In the genomic region with DNA sequence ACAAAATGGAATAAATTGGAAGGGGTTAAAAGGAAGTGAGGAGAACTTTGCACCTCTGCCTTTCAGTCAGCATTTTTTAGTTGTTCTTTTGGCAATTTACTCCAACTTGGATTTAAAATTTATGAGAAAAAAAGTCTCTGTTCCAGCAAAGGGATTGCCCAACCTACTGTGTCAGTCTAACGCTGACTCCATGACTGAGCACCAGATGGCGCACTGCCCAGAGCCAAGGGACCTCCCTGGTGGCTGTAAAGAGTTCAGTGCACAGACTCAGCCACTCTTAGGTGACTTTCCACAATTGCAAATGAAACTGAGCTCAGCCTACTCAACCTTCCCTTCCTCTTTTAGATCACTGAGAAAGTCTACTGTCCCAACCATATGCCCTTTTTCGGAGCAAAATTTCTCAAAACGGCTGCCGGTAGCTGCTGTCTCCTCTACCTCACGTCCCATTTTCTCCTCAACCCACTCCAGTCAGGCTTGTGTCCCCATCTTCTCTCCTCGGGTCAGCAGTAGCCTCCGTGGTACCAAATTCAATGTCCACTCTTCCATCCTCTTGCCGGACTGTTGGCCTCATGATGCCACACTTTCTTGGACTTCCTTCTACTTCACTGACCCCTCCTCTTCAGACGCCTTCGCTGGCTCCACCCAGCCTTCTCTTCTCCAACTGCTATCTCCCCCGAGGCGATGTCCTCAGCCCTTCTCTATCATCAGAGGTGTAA, we compare ENCODE assay signal across 9 cellular contexts. TPM values are rescaled to one million over a fixed set of nuclear protein-coding genes. Genes with fewer than 3 reads are reported as not detected.
DNase-seq lines count a peak whose midpoint lies in the region; ATAC-seq and TF ChIP-seq lines count a peak whose summit lies in the region.
"Had no signal": no experiment of that assay in that cellular context is flagged by ENCODE, and none has a peak within 500 bp of the region (broad histone marks: within the 10 kb centered on the region; RNA-seq: fewer than 3 reads in every experiment).

No MANE protein-coding gene starts in this region.

- intact Hi-C loops in CD8-positive, alpha-beta T cell (cut with DNase I, micrococcal nuclease) = loop anchor here in 1 of 2 experiments (1.0 kb wide), 1 partner anchor 760 kb away; no protein-coding TSS in a partner anchor
- intact Hi-C loops in mucosa of descending colon (cut with DNase I, micrococcal nuclease) = no loop called here

- TF ChIP-seq CTCF in CD8-positive, alpha-beta T cell (IDR thresholded peaks at IDR 0.05) = peak; percentile 55
- TF ChIP-seq CTCF in mucosa of descending colon (IDR thresholded peaks at IDR 0.05) = peak; percentile 52

- peak; percentile 65 for ATAC-seq in CD8-positive, alpha-beta T cell
- ATAC-seq in GM19324 (IDR thresholded peaks at IDR 0.05; ENCODE audit: low FRiP score, unreplicated experiment) (peak; percentile 94), HG03342 (IDR thresholded peaks at IDR 0.05; ENCODE audit: unreplicated experiment) (peak; percentile 97), mucosa of descending colon (peak; percentile 86)
- peak; percentile 95 for ATAC-seq in stimulated activated memory B cell treated with anti-CD40 and anti-IgM and Interleukin-4, amounts not matched to agents 10 μg/mL and 1 μg/mL and 100 μg/mL, for 72 hours

- H3K36me3 Mint-ChIP-seq in CD8-positive, alpha-beta T cell = no peaks in the 10 kb centered on the region
- H3K36me3 Mint-ChIP-seq in stimulated activated memory B cell treated with anti-CD40 and anti-IgM and Interleukin-4, amounts not matched to agents 10 μg/mL and 1 μg/mL and 100 μg/mL, for 72 hours = no peaks in the 10 kb centered on the region

- H3K4me3 ChIP-seq in CD8-positive, alpha-beta T cell (ENCODE audit: low read depth, low read length) = no peak overlapping the region
- H3K4me3 ChIP-seq in effector memory CD4-positive, alpha-beta T cell (ENCODE audit: insufficient read depth, low read depth, low read length, poor library complexity, severe bottlenecking) = no peak overlapping the region
- no peak overlapping the region for H3K4me3 ChIP-seq in mucosa of descending colon

- no peaks in the 10 kb centered on the region for H3K4me1 ChIP-seq in CD8-positive, alpha-beta T cell (ENCODE audit: insufficient read depth, low read length)
- H3K4me1 ChIP-seq in effector memory CD4-positive, alpha-beta T cell (ENCODE audit: control insufficient read depth, insufficient read depth, low read length, poor library complexity, severe bottlenecking) = no peaks in the 10 kb centered on the region
- H3K4me1 ChIP-seq in mucosa of descending colon (ENCODE audit: low read depth) = peaks cover 14% of the 10 kb centered on the region

- H3K9me3 ChIP-seq in CD8-positive, alpha-beta T cell (ENCODE audit: low read length) = no peaks in the 10 kb centered on the region
- H3K9me3 ChIP-seq in effector memory CD4-positive, alpha-beta T cell (ENCODE audit: control insufficient read depth, low read length) = no peaks in the 10 kb centered on the region
- H3K9me3 ChIP-seq in mucosa of descending colon = no peaks in the 10 kb centered on the region

- no peaks in the 10 kb centered on the region for H3K9me3 Mint-ChIP-seq in CD8-positive, alpha-beta T cell
- H3K9me3 Mint-ChIP-seq in stimulated activated memory B cell treated with anti-CD40 and anti-IgM and Interleukin-4, amounts not matched to agents 10 μg/mL and 1 μg/mL and 100 μg/mL, for 72 hours = no peaks in the 10 kb centered on the region

- H3K36me3 ChIP-seq in CD8-positive, alpha-beta T cell (ENCODE audit: insufficient read depth, low read length) = no peaks in the 10 kb centered on the region
- H3K36me3 ChIP-seq in effector memory CD4-positive, alpha-beta T cell (ENCODE audit: control insufficient read depth, insufficient read depth, low read length) = no peaks in the 10 kb centered on the region
- H3K36me3 ChIP-seq in mucosa of descending colon (ENCODE audit: low read depth) = no peaks in the 10 kb centered on the region

- H3K27me3 Mint-ChIP-seq in CD8-positive, alpha-beta T cell (ENCODE audit: low read depth) = peaks cover 2% of the 10 kb centered on the region
- no peaks in the 10 kb centered on the region for H3K27me3 Mint-ChIP-seq in stimulated activated memory B cell treated with anti-CD40 and anti-IgM and Interleukin-4, amounts not matched to agents 10 μg/mL and 1 μg/mL and 100 μg/mL, for 72 hours

- peak; percentile 17 to 56 (median 40) for DNase-seq in CD8-positive, alpha-beta T cell
- DNase-seq in NCI-H69 (lab: John Stamatoyannopoulos, UW) = peak; percentile 90
- peak; percentile 46 for DNase-seq in activated CD4-positive, alpha-beta T cell treated with anti-CD3 and anti-CD28 coated beads, Interleukin-2, amount 50 U/mL, for 1 hour
- peak in 2 of 3 donors; percentile 1 to 28 for DNase-seq in effector memory CD4-positive, alpha-beta T cell
- DNase-seq in mucosa of descending colon = peak; percentile 84 to 87 (median 86)

- CTCF ChIA-PET in CD8-positive, alpha-beta T cell (lab: Charles Lee) = interaction anchor here (0.5 to 1.5 kb wide), 6 partner anchors 8 to 273 kb away, joined by 3 to 6 read pairs (median 3); no protein-coding TSS in a partner anchor

- no peaks in the 10 kb centered on the region for H3K4me1 Mint-ChIP-seq in CD8-positive, alpha-beta T cell (ENCODE audit: low read depth)
- peaks cover 8% of the 10 kb centered on the region for H3K4me1 Mint-ChIP-seq in stimulated activated memory B cell treated with anti-CD40 and anti-IgM and Interleukin-4, amounts not matched to agents 10 μg/mL and 1 μg/mL and 100 μg/mL, for 72 hours

- H3K27ac Mint-ChIP-seq in CD8-positive, alpha-beta T cell = no peak overlapping the region
- peak overlapping the region; percentile 57 for H3K27ac Mint-ChIP-seq in stimulated activated memory B cell treated with anti-CD40 and anti-IgM and Interleukin-4, amounts not matched to agents 10 μg/mL and 1 μg/mL and 100 μg/mL, for 72 hours

- POLR2A ChIA-PET in CD8-positive, alpha-beta T cell (lab: Charles Lee) = no interaction called here

- no peak overlapping the region for H3K27ac ChIP-seq in CD8-positive, alpha-beta T cell (ENCODE audit: low read depth, low read length)
- no peak overlapping the region for H3K27ac ChIP-seq in effector memory CD4-positive, alpha-beta T cell (ENCODE audit: insufficient read depth, low read length, poor library complexity, severe bottlenecking)

- H3K27me3 ChIP-seq in CD8-positive, alpha-beta T cell (ENCODE audit: insufficient read depth, low read length) = no peaks in the 10 kb centered on the region
- no peaks in the 10 kb centered on the region for H3K27me3 ChIP-seq in effector memory CD4-positive, alpha-beta T cell (replicated peaks; ENCODE audit: control insufficient read depth, insufficient read depth, low read length, poor library complexity, severe bottlenecking)

- no peak overlapping the region for H3K4me3 Mint-ChIP-seq in CD8-positive, alpha-beta T cell
- peak overlapping the region; percentile 12 for H3K4me3 Mint-ChIP-seq in stimulated activated memory B cell treated with anti-CD40 and anti-IgM and Interleukin-4, amounts not matched to agents 10 μg/mL and 1 μg/mL and 100 μg/mL, for 72 hours

RNA-seq across cellular contexts. Expression of a gene that starts 38.7 kb away (rescaled TPM):
- total RNA-seq in CD8-positive, alpha-beta T cell = not detected
- total RNA-seq in mucosa of descending colon = under 1 TPM in 2 of 3 donors, not detected in 1; 0.27 to 0.29 TPM
- total RNA-seq: activated CD8-positive, alpha-beta memory T cell treated with anti-CD3 and anti-CD28 coated beads for 36 hours had no signal

RNA-seq across cellular contexts. Expression of a gene that starts 53.7 kb away (rescaled TPM):
- 1 to 10 TPM; 1.7 to 1.8 TPM for total RNA-seq in CD8-positive, alpha-beta T cell
- 10 to 100 TPM; 14.1 to 18.5 (median 17.7) TPM for total RNA-seq in mucosa of descending colon

Comparison
In these comparisons a context has a peak if more than half of its experiments do, and no peak if none do; other contexts are left out.
1. DNase-seq: peak in every context shown above with its lines; median percentile 90 in NCI-H69; 86 in mucosa of descending colon; 46 in activated CD4-positive, alpha-beta T cell treated with anti-CD3 and anti-CD28 coated beads, Interleukin-2, amount 50 U/mL, for 1 hour; 40 in CD8-positive, alpha-beta T cell; 14 in effector memory CD4-positive, alpha-beta T cell.
2. RNA of a gene that starts 53.7 kb away (total RNA-seq): 14.1 to 18.5 TPM in mucosa of descending colon; 1.7 to 1.8 TPM in CD8-positive, alpha-beta T cell; every median in the first group is over 4 times any median in the second.
3. Peak in every context shown above with its lines, with median percentiles within 50 percentile points of each other: ATAC-seq.